17 cellular contexts compared by ENCODE assay signal in genomic region chr4:62528874-62529273, GRCh38.
"Had no signal": no experiment of that assay in that cellular context is flagged by ENCODE, and none has a peak within 500 bp of the region (broad histone marks: within the 10 kb centered on the region; RNA-seq: fewer than 3 reads in every experiment).

No MANE protein-coding gene starts in this region.

- H3K27me3 Mint-ChIP-seq: activated CD4-positive, alpha-beta memory T cell treated with anti-CD3 and anti-CD28 coated beads for 36 hours; activated CD8-positive, alpha-beta memory T cell treated with anti-CD3 and anti-CD28 coated beads, Interleukin-2, amount 10 ng/mL, durations not matched to agents 7 days and 5 days; naive B cell had no signal

- DNase-seq: activated CD4-positive, alpha-beta memory T cell treated with anti-CD3 and anti-CD28 coated beads for 36 hours; activated CD8-positive, alpha-beta memory T cell treated with anti-CD3 and anti-CD28 coated beads, Interleukin-2, amount 10 ng/mL, durations not matched to agents 7 days and 5 days; activated naive CD4-positive, alpha-beta T cell treated with anti-CD3 and anti-CD28 coated beads, Interleukin-2, amount 50 U/mL, for 16 hours; activated T-cell treated with anti-CD3 and anti-CD28 coated beads, Interleukin-2, amount 50 U/mL, for 1 hour; glutamatergic neuron; kidney glomerular epithelial cell; midbrain; naive B cell; stimulated activated CD4-positive, alpha-beta T cell treated with anti-CD3 and anti-CD28 coated beads, Interleukin-12 subunit alpha, Interleukin-12 subunit beta, amount 100 ng/mL, for 4 hours; WERI-Rb-1 had no signal

- H3K4me1 Mint-ChIP-seq: activated CD8-positive, alpha-beta memory T cell treated with anti-CD3 and anti-CD28 coated beads, Interleukin-2, amount 10 ng/mL, durations not matched to agents 7 days and 5 days; naive B cell; stimulated activated effector memory CD8-positive, alpha-beta T cell treated with anti-CD3 and anti-CD28 coated beads, Interleukin-12 subunit alpha, Interleukin-12 subunit beta, amount 100 ng/mL, for 72 hours had no signal

- H3K36me3 Mint-ChIP-seq: activated CD4-positive, alpha-beta memory T cell treated with anti-CD3 and anti-CD28 coated beads for 36 hours; activated CD8-positive, alpha-beta memory T cell treated with anti-CD3 and anti-CD28 coated beads, Interleukin-2, amount 10 ng/mL, durations not matched to agents 7 days and 5 days; naive B cell; neural progenitor cell; stimulated activated effector memory CD8-positive, alpha-beta T cell treated with anti-CD3 and anti-CD28 coated beads, Interleukin-12 subunit alpha, Interleukin-12 subunit beta, amount 100 ng/mL, for 72 hours had no signal

- H3K4me2 ChIP-seq: neural progenitor cell had no signal

- H3K27ac Mint-ChIP-seq: activated CD4-positive, alpha-beta memory T cell treated with anti-CD3 and anti-CD28 coated beads for 36 hours; activated CD8-positive, alpha-beta memory T cell treated with anti-CD3 and anti-CD28 coated beads, Interleukin-2, amount 10 ng/mL, durations not matched to agents 7 days and 5 days; activated T-helper 2 cell treated with anti-CD3 and anti-CD28 coated beads, Interferon-gamma antibody, Interleukin-2, Interleukin-4, amounts not matched to agents 10 μg/mL and 5 μg/mL and 100 μg/mL, durations not matched to agents 14 hours and 24 hours and 36 hours; neural progenitor cell; stimulated activated effector memory CD8-positive, alpha-beta T cell treated with anti-CD3 and anti-CD28 coated beads, Interleukin-12 subunit alpha, Interleukin-12 subunit beta, amount 100 ng/mL, for 72 hours; T-helper 2 cell treated with Interferon-gamma antibody and Interleukin-4, amounts not matched to agents 5 μg/mL and 100 μg/mL, for 36 hours had no signal

- H3K4me3 Mint-ChIP-seq: activated CD4-positive, alpha-beta memory T cell treated with anti-CD3 and anti-CD28 coated beads for 36 hours; activated CD8-positive, alpha-beta memory T cell treated with anti-CD3 and anti-CD28 coated beads, Interleukin-2, amount 10 ng/mL, durations not matched to agents 7 days and 5 days; naive B cell; neural progenitor cell; stimulated activated effector memory CD8-positive, alpha-beta T cell treated with anti-CD3 and anti-CD28 coated beads, Interleukin-12 subunit alpha, Interleukin-12 subunit beta, amount 100 ng/mL, for 72 hours; T-helper 2 cell treated with Interferon-gamma antibody and Interleukin-4, amounts not matched to agents 5 μg/mL and 100 μg/mL, for 36 hours had no signal

- H3K4me3 ChIP-seq: cardiac muscle cell, neural progenitor cell had no signal

- H3K27me3 ChIP-seq: cardiac muscle cell, neural progenitor cell had no signal

- H3K27ac ChIP-seq: cardiac muscle cell, neural progenitor cell, WERI-Rb-1 had no signal

- H3K36me3 ChIP-seq: cardiac muscle cell, neural progenitor cell, WERI-Rb-1 had no signal

- H3K9ac ChIP-seq: neural progenitor cell had no signal

- H2AFZ ChIP-seq: neural progenitor cell had no signal

- ATAC-seq: activated CD8-positive, alpha-beta memory T cell treated with anti-CD3 and anti-CD28 coated beads, Interleukin-2, amount 10 ng/mL, durations not matched to agents 7 days and 5 days; esophagus mucosa; sciatic nerve; stimulated activated effector memory CD8-positive, alpha-beta T cell treated with anti-CD3 and anti-CD28 coated beads, Interleukin-12 subunit alpha, Interleukin-12 subunit beta, amount 100 ng/mL, for 72 hours had no signal
